ENCODE assay signal across 26 cellular contexts in genomic region chr3:81496407-81497104, GRCh38.
DNase-seq lines count a peak whose midpoint lies in the region; ATAC-seq, FAIRE-seq and TF ChIP-seq lines count a peak whose summit lies in the region.
"Had no signal": no experiment of that assay in that cellular context is flagged by ENCODE, and none has a peak within 500 bp of the region (broad histone marks: within the 10 kb centered on the region; RNA-seq: fewer than 3 reads in every experiment).

No MANE protein-coding gene starts in this region.

- WGBS in mammary epithelial cell (ENCODE audit: low coverage, missing lambda C conversion rate): 17% methylated on average over 6 of the region's 6 CpGs
- WGBS in psoas muscle, 3 donors: 86 to 92% (median 92%) methylated on average over 6 of the region's 6 CpGs

- TF ChIP-seq CTCF in mammary epithelial cell (conservative IDR thresholded peaks at IDR 0.05 in 1 of 2, IDR thresholded peaks at IDR 0.05 in 1 of 2; ENCODE audit: extremely low read depth in 1 of 2, insufficient read depth in 1 of 2, low read depth in 1 of 2, low read length in 2 of 2) (no peak), MCF 10A (IDR thresholded peaks at IDR 0.05; ENCODE audit: unreplicated experiment) (no peak), D721Med (IDR thresholded peaks at IDR 0.05; ENCODE audit: insufficient read depth, missing control alignments) (no peak), mesothelial cell of epicardium (IDR thresholded peaks at IDR 0.05; ENCODE audit: unreplicated experiment) (no peak), psoas muscle (IDR thresholded peaks at IDR 0.05) (no peak)
- TF ChIP-seq CTCF in CD4-positive, alpha-beta T cell (IDR thresholded peaks at IDR 0.05): no peak

- H3K27me3 ChIP-seq in mammary epithelial cell (ENCODE audit: insufficient read depth, low read length): no peaks in the 10 kb centered on the region
- H3K27me3 ChIP-seq in psoas muscle (ENCODE audit: insufficient read depth in 3 of 3, low read length in 2 of 3): no peaks in the 10 kb centered on the region
- no peaks in the 10 kb centered on the region for H3K27me3 ChIP-seq in CD4-positive, alpha-beta T cell (ENCODE audit: control insufficient read depth, insufficient read depth, low read length)
- H3K27me3 ChIP-seq: BLaER1, SJCRH30 had no signal

- H3K36me3 ChIP-seq in mammary epithelial cell (ENCODE audit: insufficient read depth, low read length) (no peaks in the 10 kb centered on the region), psoas muscle (ENCODE audit: insufficient read depth in 1 of 2, low read depth in 1 of 2) (peaks cover 8 to 70% of the 10 kb centered on the region in 2 donors)
- H3K36me3 ChIP-seq: HAP-1, SJCRH30 had no signal

- DNase-seq in mammary epithelial cell (peak; percentile 61), MCF 10A (ENCODE audit: unreplicated experiment) (no peak), D721Med (ENCODE audit: insufficient read length, low spot score) (no peak), cerebellar cortex (ENCODE audit: low spot score) (peak; percentile 10), mesothelial cell of epicardium (ENCODE audit: low spot score in 2 of 2, unreplicated experiment in 2 of 2) (no peak), psoas muscle (no peak)
- no peak for DNase-seq in activated naive CD8-positive, alpha-beta T cell treated with anti-CD3 and anti-CD28 coated beads for 36 hours
- DNase-seq in CD4-positive, alpha-beta T cell: no peak
- DNase-seq: CD4-positive, alpha-beta memory T cell; COR-L47; GDM1; GOT3; HFFc6; IMR-90; KG1; MM.1S; NCI-H2029; NCI-H2227 treated with DMSO at 0.1 percent for 48 hours; NCI-H69; SJCRH30 had no signal

- intact Hi-C loops in mammary epithelial cell (cut with micrococcal nuclease): loop anchor here (10.0 kb wide), 2 partner anchors 268 to 408 kb away; partner anchors contain the start of gene GBE1
- intact Hi-C loops in MCF 10A (cut with micrococcal nuclease): loop anchor here (10.0 kb wide), 1 partner anchor 638 kb away; no protein-coding TSS in a partner anchor
- intact Hi-C loops in psoas muscle (cut with DNase I): no loop called here
- intact Hi-C loops in CD4-positive, alpha-beta T cell (cut with DNase I, micrococcal nuclease): no loop called here

- H3K4me3 Mint-ChIP-seq in MCF 10A (ENCODE audit: unreplicated experiment): no peak overlapping the region
- no peak overlapping the region for H3K4me3 Mint-ChIP-seq in mesothelial cell of epicardium
- no peak overlapping the region for H3K4me3 Mint-ChIP-seq in activated naive CD8-positive, alpha-beta T cell treated with anti-CD3 and anti-CD28 coated beads for 36 hours
- no peak overlapping the region for H3K4me3 Mint-ChIP-seq in CD4-positive, alpha-beta T cell
- H3K4me3 Mint-ChIP-seq: CD4-positive, alpha-beta memory T cell; HFFc6 had no signal

- H3K9me3 Mint-ChIP-seq in MCF 10A (ENCODE audit: unreplicated experiment) (no peaks in the 10 kb centered on the region), mesothelial cell of epicardium (peaks cover 6% of the 10 kb centered on the region)
- H3K9me3 Mint-ChIP-seq in activated naive CD8-positive, alpha-beta T cell treated with anti-CD3 and anti-CD28 coated beads for 36 hours: no peaks in the 10 kb centered on the region
- no peaks in the 10 kb centered on the region for H3K9me3 Mint-ChIP-seq in CD4-positive, alpha-beta T cell
- H3K9me3 Mint-ChIP-seq: CD4-positive, alpha-beta memory T cell; HFFc6 had no signal

- H3K36me3 Mint-ChIP-seq in MCF 10A (ENCODE audit: insufficient read depth, unreplicated experiment): peaks cover 6% of the 10 kb centered on the region
- no peaks in the 10 kb centered on the region for H3K36me3 Mint-ChIP-seq in mesothelial cell of epicardium
- H3K36me3 Mint-ChIP-seq in activated naive CD8-positive, alpha-beta T cell treated with anti-CD3 and anti-CD28 coated beads for 36 hours: peaks cover 9% of the 10 kb centered on the region
- H3K36me3 Mint-ChIP-seq in CD4-positive, alpha-beta T cell (ENCODE audit: low read depth): no peaks in the 10 kb centered on the region
- H3K36me3 Mint-ChIP-seq: CD4-positive, alpha-beta memory T cell had no signal

- H3K79me2 ChIP-seq in mammary epithelial cell (ENCODE audit: insufficient read depth, low read length): no peaks in the 10 kb centered on the region

- CTCF ChIA-PET in mammary epithelial cell (lab: Charles Lee; ENCODE audit: low non-redundant PET): no interaction called here
- CTCF ChIA-PET in MCF 10A (lab: Yijun Ruan, JAX): interaction anchor here (0.5 to 1.1 kb wide), 4 partner anchors 70 to 194 kb away, joined by 3 to 5 read pairs (median 4); no protein-coding TSS in a partner anchor
- CTCF ChIA-PET in CD4-positive, alpha-beta T cell (lab: Charles Lee): no interaction called here

- POLR2A ChIA-PET in MCF 10A (lab: Yijun Ruan, JAX): no interaction called here
- POLR2A ChIA-PET in CD4-positive, alpha-beta T cell (lab: Charles Lee): no interaction called here

- no peak overlapping the region for H3K9ac ChIP-seq in mammary epithelial cell (ENCODE audit: insufficient read depth, low read length)
- H3K9ac ChIP-seq: BLaER1 had no signal

- no peaks in the 10 kb centered on the region for H3K9me3 ChIP-seq in mammary epithelial cell (replicated peaks; ENCODE audit: insufficient read depth, low read length)
- no peaks in the 10 kb centered on the region for H3K9me3 ChIP-seq in psoas muscle
- no peaks in the 10 kb centered on the region for H3K9me3 ChIP-seq in CD4-positive, alpha-beta T cell (ENCODE audit: control insufficient read depth, low read length)
- H3K9me3 ChIP-seq: BLaER1, HAP-1, SJCRH30 had no signal

- no TSS peak for BruUV-seq in mammary epithelial cell (replicated peaks; lab: Mats Ljungman, UMichigan)
- BruUV-seq in MCF 10A (replicated peaks; lab: Mats Ljungman, UMichigan): no TSS peak

- dilution Hi-C loops in mammary epithelial cell (cut with HindIII; ENCODE audit: low sequenced_read_pairs): no loop called here

- H3K27ac ChIP-seq in mammary epithelial cell (ENCODE audit: insufficient read depth, low read depth, low read length): no peak overlapping the region
- H3K27ac ChIP-seq in psoas muscle: no peak overlapping the region
- H3K27ac ChIP-seq in CD4-positive, alpha-beta T cell (ENCODE audit: low read depth, low read length): no peak overlapping the region
- H3K27ac ChIP-seq: BLaER1, RWPE1, SJCRH30 had no signal

- ATAC-seq in psoas muscle: no peak
- ATAC-seq in CD4-positive, alpha-beta T cell (ENCODE audit: poor library complexity): no peak
- ATAC-seq: GM12878, Panc1, SK-N-SH treated with all-trans-retinoic acid at 6 μM for 48 hours had no signal

- peak; percentile 25 for FAIRE-seq in D721Med (lab: Jason Lieb, UNC)
- FAIRE-seq: GM12878 had no signal

- no peak overlapping the region for H2AFZ ChIP-seq in mammary epithelial cell (ENCODE audit: low read depth, low read length)

- H3K4me3 ChIP-seq in mammary epithelial cell (replicated peaks in 1 of 3; ENCODE audit: insufficient read depth in 1 of 3, low read depth in 2 of 3, low read length in 3 of 3) (no peak overlapping the region), psoas muscle (no peak overlapping the region)
- H3K4me3 ChIP-seq: BLaER1, GM12878, HAP-1, SJCRH30 had no signal

- H3K4me2 ChIP-seq in mammary epithelial cell (ENCODE audit: insufficient read depth, low read depth, low read length): peak overlapping the region; percentile 8
- H3K4me2 ChIP-seq: BLaER1 had no signal

- H3K27ac Mint-ChIP-seq in MCF 10A (ENCODE audit: low read depth, unreplicated experiment): no peak overlapping the region
- peak overlapping the region; percentile 26 for H3K27ac Mint-ChIP-seq in mesothelial cell of epicardium
- no peak overlapping the region for H3K27ac Mint-ChIP-seq in activated naive CD8-positive, alpha-beta T cell treated with anti-CD3 and anti-CD28 coated beads for 36 hours
- no peak overlapping the region for H3K27ac Mint-ChIP-seq in CD4-positive, alpha-beta T cell
- H3K27ac Mint-ChIP-seq: CD4-positive, alpha-beta memory T cell; HFFc6 had no signal

- H3K4me1 ChIP-seq in mammary epithelial cell (ENCODE audit: insufficient read depth, low read length) (peaks cover 13% of the 10 kb centered on the region), psoas muscle (no peaks in the 10 kb centered on the region)
- H3K4me1 ChIP-seq: BLaER1, HAP-1, SJCRH30 had no signal

- no peaks in the 10 kb centered on the region for H4K20me1 ChIP-seq in mammary epithelial cell (ENCODE audit: insufficient read depth, low read length)
- H4K20me1 ChIP-seq: BLaER1 had no signal

- in situ Hi-C loops in mammary epithelial cell (cut with MboI; ENCODE audit: low sequenced_read_pairs in 2 of 2): no loop called here

- H3K27me3 Mint-ChIP-seq in MCF 10A (ENCODE audit: insufficient read depth, unreplicated experiment) (no peaks in the 10 kb centered on the region), mesothelial cell of epicardium (ENCODE audit: low read depth) (no peaks in the 10 kb centered on the region)
- H3K27me3 Mint-ChIP-seq in activated naive CD8-positive, alpha-beta T cell treated with anti-CD3 and anti-CD28 coated beads for 36 hours: no peaks in the 10 kb centered on the region
- no peaks in the 10 kb centered on the region for H3K27me3 Mint-ChIP-seq in CD4-positive, alpha-beta T cell
- H3K27me3 Mint-ChIP-seq: CD4-positive, alpha-beta memory T cell had no signal

- H3K4me1 Mint-ChIP-seq in MCF 10A (ENCODE audit: insufficient read depth, unreplicated experiment): peaks cover 7% of the 10 kb centered on the region
- peaks cover 25% of the 10 kb centered on the region for H3K4me1 Mint-ChIP-seq in mesothelial cell of epicardium
- H3K4me1 Mint-ChIP-seq in activated naive CD8-positive, alpha-beta T cell treated with anti-CD3 and anti-CD28 coated beads for 36 hours: no peaks in the 10 kb centered on the region
- no peaks in the 10 kb centered on the region for H3K4me1 Mint-ChIP-seq in CD4-positive, alpha-beta T cell (ENCODE audit: low read depth)
- H3K4me1 Mint-ChIP-seq: CD4-positive, alpha-beta memory T cell had no signal

Comparison
In these comparisons a context has a peak if more than half of its experiments do, and no peak if none do; other contexts are left out.
1. DNase-seq: peak in mammary epithelial cell (single experiment) and cerebellar cortex (single experiment); none in MCF 10A (single experiment), D721Med (single experiment), mesothelial cell of epicardium (0 of 2), psoas muscle (0 of 2), activated naive CD8-positive, alpha-beta T cell treated with anti-CD3 and anti-CD28 coated beads for 36 hours (single experiment) and CD4-positive, alpha-beta T cell (0 of 10).
2. intact Hi-C loops: an anchor here in mammary epithelial cell (10.0 kb wide) and MCF 10A (10.0 kb wide); none called in psoas muscle and CD4-positive, alpha-beta T cell.